ENCODE assay signal across 8 cellular contexts in the genomic region with DNA sequence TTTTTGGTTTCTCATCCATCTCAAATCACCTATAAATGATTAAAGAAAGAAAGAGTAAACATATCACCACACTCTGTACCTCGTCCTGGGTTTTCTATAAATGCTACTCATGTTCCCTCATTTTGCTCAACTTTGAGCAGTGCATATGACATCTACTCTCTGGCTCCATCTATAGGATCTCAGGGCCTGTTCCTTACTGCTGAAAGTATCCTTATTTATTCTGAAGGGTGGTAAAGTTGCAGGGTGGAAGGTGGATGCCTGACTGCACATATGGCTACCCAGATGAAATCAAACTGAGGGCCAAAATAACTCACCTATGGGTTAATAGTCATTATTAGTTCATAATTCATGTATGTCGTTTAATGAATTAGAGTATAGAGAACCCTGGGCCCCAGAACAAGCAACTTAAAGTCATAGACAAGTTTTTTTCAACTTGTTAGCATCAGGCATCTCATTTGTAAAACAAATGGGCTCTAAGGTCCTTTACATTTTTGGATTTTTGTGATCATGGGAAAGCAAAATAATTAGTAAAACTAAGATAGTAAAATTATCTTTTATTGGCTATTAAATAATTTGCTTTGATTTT. TPM values are rescaled to one million over a fixed set of nuclear protein-coding genes. Genes with fewer than 3 reads are reported as not detected.
DNase-seq lines count a peak whose midpoint lies in the region; ATAC-seq and TF ChIP-seq lines count a peak whose summit lies in the region.

No MANE protein-coding gene starts in this region.

- H3K4me1 ChIP-seq in esophagus muscularis mucosa: peaks cover 0 to 7% (median 6%) of the 10 kb centered on the region in 4 donors

- no peaks in the 10 kb centered on the region for H3K27me3 ChIP-seq in esophagus muscularis mucosa

- 34% methylated on average over 2 of the region's 2 CpGs for WGBS in esophagus muscularis mucosa

- peak; percentile 76 to 81 for DNase-seq in AML-193 (lab: John Stamatoyannopoulos, UW)
- DNase-seq in Kasumi-1 (lab: John Stamatoyannopoulos, UW): peak; percentile 80 to 90
- DNase-seq in SK-MEL-5 (ENCODE audit: low read depth, low spot score): peak; percentile 84
- no peak for DNase-seq in esophagus muscularis mucosa (ENCODE audit: extremely low spot score)
- no peak for DNase-seq in nephron progenitor cell

- TF ChIP-seq CTCF in GM12872 (IDR thresholded peaks at IDR 0.05; ENCODE audit: insufficient read depth, low read depth, low read length): peak; percentile 64
- TF ChIP-seq CTCF in esophagus muscularis mucosa (IDR thresholded peaks at IDR 0.05): peak; percentile 52 to 72 (median 63)
- peak; percentile 61 for TF ChIP-seq CTCF in nephron progenitor cell (IDR thresholded peaks at IDR 0.05)

- H3K27me3 Mint-ChIP-seq in nephron progenitor cell (ENCODE audit: low read depth, poor library complexity): no peaks in the 10 kb centered on the region

- intact Hi-C loops in esophagus muscularis mucosa (cut with DNase I): loop anchor here (5.0 kb wide), 2 partner anchors 71 to 261 kb away; partner anchors contain the start of gene SMG7

- peaks cover 60% of the 10 kb centered on the region for H3K36me3 Mint-ChIP-seq in nephron progenitor cell (ENCODE audit: low read depth)

- no peaks in the 10 kb centered on the region for H3K9me3 Mint-ChIP-seq in nephron progenitor cell

- H3K9me3 ChIP-seq in esophagus muscularis mucosa: no peaks in the 10 kb centered on the region

- TF ChIP-seq EP300 in esophagus muscularis mucosa (IDR thresholded peaks at IDR 0.05): no peak

- in situ Hi-C loops in SK-MEL-5 (cut with HindIII; ENCODE audit: low pct_unique_long_range_greater_than_20kb, low sequenced_read_pairs): no loop called here

- peaks cover 68 to 87% (median 77%) of the 10 kb centered on the region in 4 donors for H3K36me3 ChIP-seq in esophagus muscularis mucosa

- H3K4me3 Mint-ChIP-seq in nephron progenitor cell: no peak overlapping the region

- no peak overlapping the region for H3K27ac Mint-ChIP-seq in nephron progenitor cell

- H3K27ac ChIP-seq in esophagus muscularis mucosa (replicated peaks in 1 of 4): no peak overlapping the region

- peaks cover 21% of the 10 kb centered on the region for H3K4me1 Mint-ChIP-seq in nephron progenitor cell

- H3K4me3 ChIP-seq in esophagus muscularis mucosa: no peak overlapping the region

- no peak for TF ChIP-seq POLR2A in esophagus muscularis mucosa (IDR thresholded peaks at IDR 0.05; ENCODE audit: low read depth)

- no peak for ATAC-seq in GM21423 (IDR thresholded peaks at IDR 0.05; ENCODE audit: unreplicated experiment)
- no peak for ATAC-seq in GM19328 (IDR thresholded peaks at IDR 0.05; ENCODE audit: unreplicated experiment)

RNA-seq across cellular contexts. Expression of gene NCF2, which starts 46.5 kb away (rescaled TPM):
- 0.08 TPM in 1 of 2 replicates, not detected in the other for total RNA-seq in SK-MEL-5 (2014; rRNA removed; shearing (Covaris generic))
- polyA plus RNA-seq in SK-MEL-5 (2015; cell fraction: cytosol; rRNA removed): 0.10 TPM in 1 of 2 replicates, not detected in the other
- not detected in 2 replicates for polyA plus RNA-seq in SK-MEL-5 (2015; cell fraction: nucleus; rRNA removed)
- 10 to 100 TPM in 1 of 4 donors, 1 to 10 TPM in 3; 5.2 to 26.0 (median 9.5) TPM for total RNA-seq in esophagus muscularis mucosa

Comparison
In these comparisons a context has a peak if more than half of its experiments do, and no peak if none do; other contexts are left out.
1. DNase-seq: peak in AML-193 (2 of 2), Kasumi-1 (2 of 2) and SK-MEL-5 (single experiment); none in esophagus muscularis mucosa (single experiment) and nephron progenitor cell (single experiment).
2. Peak in every context shown above with its lines, with median percentiles within 50 percentile points of each other: CTCF ChIP-seq.